ENCODE assay signal across 8 cellular contexts in genomic region chr6:10692965-10693538, GRCh38. TPM values are rescaled to one million over a fixed set of nuclear protein-coding genes. Genes with fewer than 3 reads are reported as not detected.
A peak's percentile ranks its signal among the peaks of the same experiment; 100 is the strongest.
DNase-seq lines count a peak whose midpoint lies in the region; TF ChIP-seq lines count a peak whose summit lies in the region.
"Had no signal": no experiment of that assay in that cellular context is flagged by ENCODE, and none has a peak within 500 bp of the region (broad histone marks: within the 10 kb centered on the region; RNA-seq: fewer than 3 reads in every experiment).

No MANE protein-coding gene starts in this region.

- H3K27me3 Mint-ChIP-seq in H9 (ENCODE audit: low read depth) = no peaks in the 10 kb centered on the region

- peak overlapping the region; percentile 97 to 98 for H3K4me3 Mint-ChIP-seq in H9

- TF ChIP-seq CTCF in H9 (conservative IDR thresholded peaks at IDR 0.05) (no peak), WERI-Rb-1 (IDR thresholded peaks at IDR 0.05; ENCODE audit: low read depth, low read length) (no peak), fibroblast of pulmonary artery (IDR thresholded peaks at IDR 0.05; ENCODE audit: low read length, missing control alignments) (no peak), ovary (IDR thresholded peaks at IDR 0.05) (no peak)

- intact Hi-C loops in ovary (cut with DNase I) = loop anchor here in 1 of 4 donors (10.0 kb wide), 1 partner anchor 52 kb away; the partner anchor contains the start of gene TMEM14B

- H3K4me3 ChIP-seq in WERI-Rb-1 (ENCODE audit: low read depth, low read length) (peak overlapping the region; percentile 87), fibroblast of pulmonary artery (replicated peaks; ENCODE audit: low read depth, low read length) (peak overlapping the region; percentile 74), skeletal muscle cell (ENCODE audit: low read depth, low read length) (peak overlapping the region; percentile 96), ovary (no peak overlapping the region)

- no peak overlapping the region for H2AFZ ChIP-seq in H9 (ENCODE audit: low read length)

- H3K27me3 ChIP-seq in H9 (ENCODE audit: insufficient read depth, low read length) (no peaks in the 10 kb centered on the region), WERI-Rb-1 (ENCODE audit: insufficient read depth, low read depth, severe bottlenecking) (no peaks in the 10 kb centered on the region), ovary (no peaks in the 10 kb centered on the region)

- WGBS in H9 (ENCODE audit: extremely low coverage, insufficient read length, low lambda C conversion rate) = no CpG with 5 or more reads among the region's 8 CpGs
- 90 to 92% (median 91%) methylated on average over 8 of the region's 8 CpGs for WGBS in ovary, 3 donors

- peaks cover 9 to 25% (median 10%) of the 10 kb centered on the region in 3 experiments for H3K36me3 Mint-ChIP-seq in H9 (ENCODE audit: insufficient read depth in 1 of 3, low read depth in 3 of 3)

- H2BK20ac ChIP-seq in H9 (ENCODE audit: low read depth, low read length, poor library complexity, severe bottlenecking) = no peak overlapping the region

- no peak overlapping the region for H2AK5ac ChIP-seq in H9 (ENCODE audit: insufficient read length, low read length)

- no peak overlapping the region for H3K27ac ChIP-seq in H9 (ENCODE audit: insufficient read length, low read depth, low read length)
- H3K27ac ChIP-seq in WERI-Rb-1 = peak overlapping the region; percentile 99
- H3K27ac ChIP-seq in ovary = no peak overlapping the region

- H3K23ac ChIP-seq in H9 (ENCODE audit: insufficient read length, low read depth, low read length) = no peak overlapping the region

- H3K18ac ChIP-seq in H9 (ENCODE audit: insufficient read length, low read depth, low read length) = no peak overlapping the region

- peak overlapping the region; percentile 81 for H3K9ac ChIP-seq in H9 (ENCODE audit: extremely low read depth, insufficient read length, low read length)

- no peaks in the 10 kb centered on the region for H3K23me2 ChIP-seq in H9 (ENCODE audit: insufficient read length, low read depth, low read length, poor library complexity, severe bottlenecking)

- no peaks in the 10 kb centered on the region for H4K20me1 ChIP-seq in H9 (ENCODE audit: control insufficient read depth, insufficient read depth, insufficient read length)

- peaks cover 26% of the 10 kb centered on the region; the same call in 1 of the 2 replicates for H3K79me2 ChIP-seq in H9 (ENCODE audit: insufficient read depth, low read length)

- H2BK12ac ChIP-seq in H9 (ENCODE audit: insufficient read length, low read depth, low read length) = no peak overlapping the region

- peak overlapping the region; percentile 96 for H3K4me2 ChIP-seq in H9 (ENCODE audit: insufficient read depth, insufficient read length, low read length)

- H2BK5ac ChIP-seq in H9 (ENCODE audit: insufficient read length, low read length) = no peak overlapping the region

- no peak overlapping the region for H3K14ac ChIP-seq in H9 (ENCODE audit: insufficient read depth, low read length)

- no peak overlapping the region for H2BK15ac ChIP-seq in H9 (ENCODE audit: low read depth, low read length)

- no peak overlapping the region for H3K4ac ChIP-seq in H9 (ENCODE audit: low read depth, low read length)

- H3K9me3 Mint-ChIP-seq in H9 = no peaks in the 10 kb centered on the region; a peak in 1 of 5 replicates

- H3K9me3 ChIP-seq in H9 (ENCODE audit: control insufficient read depth, low read depth, low read length) = no peaks in the 10 kb centered on the region
- H3K9me3 ChIP-seq in WERI-Rb-1 (ENCODE audit: severe bottlenecking) = no peaks in the 10 kb centered on the region
- H3K9me3 ChIP-seq in ovary = no peaks in the 10 kb centered on the region

- no peak for DNase-seq in H9
- DNase-seq in WERI-Rb-1 = peak; percentile 48
- DNase-seq in fibroblast of pulmonary artery (ENCODE audit: low read depth) = no peak
- DNase-seq in skeletal muscle cell (ENCODE audit: low read depth) = no peak
- no peak for DNase-seq in ovary
- no peak for DNase-seq in HK-2 (ENCODE audit: unreplicated experiment)
- DNase-seq in NCI-H2081 (lab: John Stamatoyannopoulos, UW) = no peak
- DNase-seq: NCI-H1694 treated with DMSO at 0.1 percent for 48 hours had no signal

- peak overlapping the region; percentile 57 for H4K5ac ChIP-seq in H9 (ENCODE audit: insufficient read length, low read depth, low read length)

- peak overlapping the region; percentile 78 to 92 (median 87); a peak in 6 of 7 replicates for H3K27ac Mint-ChIP-seq in H9

- H3K4me1 Mint-ChIP-seq in H9 = peaks cover 41 to 42% of the 10 kb centered on the region in 2 experiments

- no peak overlapping the region for H3T11ph ChIP-seq in H9 (ENCODE audit: low read length)

- no peak overlapping the region for H2BK120ac ChIP-seq in H9 (ENCODE audit: low read depth, low read length, poor library complexity, severe bottlenecking)

- TF ChIP-seq EP300 in ovary (IDR thresholded peaks at IDR 0.05) = no peak

- H3K36me3 ChIP-seq in WERI-Rb-1 (peaks cover 15% of the 10 kb centered on the region), ovary (no peaks in the 10 kb centered on the region)

- H4K91ac ChIP-seq in H9 (ENCODE audit: insufficient read length, low read depth, low read length) = no peak overlapping the region

- H4K8ac ChIP-seq in H9 (replicated peaks; ENCODE audit: insufficient read length, low read depth, low read length) = no peak overlapping the region

- H3K79me1 ChIP-seq in H9 (ENCODE audit: insufficient read depth, low read depth, low read length, poor library complexity, severe bottlenecking) = peaks cover 2% of the 10 kb centered on the region

- no peak for TF ChIP-seq POLR2A in ovary (IDR thresholded peaks at IDR 0.05)

- H3K56ac ChIP-seq in H9 (ENCODE audit: insufficient read length, low read depth, low read length) = no peak overlapping the region

- H3K4me1 ChIP-seq in H9 (ENCODE audit: insufficient read depth, low read length) (peaks cover 4% of the 10 kb centered on the region; the same call in 1 of the 2 replicates), ovary (ENCODE audit: insufficient read depth) (peaks cover 7% of the 10 kb centered on the region)

RNA-seq across cellular contexts. Expression of gene C6orf52, which starts 1.4 kb away (rescaled TPM):
- total RNA-seq in H9 (2021) (1.8 and 2.3 TPM in 2 replicates), ovary (1 to 10 TPM in 2 of 7 donors, under 1 TPM in 1, not detected in 4; 0.59 to 2.6 (median 2.0) TPM)
- polyA plus RNA-seq in ovary = 1 to 10 TPM in 1 of 2 donors, under 1 TPM in 1; 0.73 to 1.5 TPM

RNA-seq across cellular contexts. Expression of gene PAK1IP1, which starts 1.7 kb away (rescaled TPM):
- total RNA-seq in H9 (2021) (43.6 and 44.8 TPM in 2 replicates), ovary (10 to 100 TPM in 5 of 7 donors, 1 to 10 TPM in 2; 5.6 to 21.7 (median 12.4) TPM)
- polyA plus RNA-seq in ovary = 10 to 100 TPM in 1 of 2 donors, 1 to 10 TPM in 1; 6.8 to 13.2 TPM

RNA-seq across cellular contexts. Expression of gene TMEM14C, which starts 29.8 kb away (rescaled TPM):
- total RNA-seq in H9 (2021) (94.4 and 104 TPM in 2 replicates), ovary (100 to 1,000 TPM in 3 of 7 donors, 10 to 100 TPM in 4; 92.8 to 146 (median 99.4) TPM)
- polyA plus RNA-seq in ovary = 100 to 1,000 TPM; 167 to 207 TPM

RNA-seq across cellular contexts. Expression of gene TMEM14B, which starts 54.6 kb away (rescaled TPM):
- total RNA-seq in H9 (2021) = 104 and 107 TPM in 2 replicates
- 10 to 100 TPM; 64.7 to 82.5 (median 72.4) TPM for total RNA-seq in ovary
- polyA plus RNA-seq in ovary = 100 to 1,000 TPM in 1 of 2 donors, 10 to 100 TPM in 1; 92.2 to 123 TPM
